In the genomic region with DNA sequence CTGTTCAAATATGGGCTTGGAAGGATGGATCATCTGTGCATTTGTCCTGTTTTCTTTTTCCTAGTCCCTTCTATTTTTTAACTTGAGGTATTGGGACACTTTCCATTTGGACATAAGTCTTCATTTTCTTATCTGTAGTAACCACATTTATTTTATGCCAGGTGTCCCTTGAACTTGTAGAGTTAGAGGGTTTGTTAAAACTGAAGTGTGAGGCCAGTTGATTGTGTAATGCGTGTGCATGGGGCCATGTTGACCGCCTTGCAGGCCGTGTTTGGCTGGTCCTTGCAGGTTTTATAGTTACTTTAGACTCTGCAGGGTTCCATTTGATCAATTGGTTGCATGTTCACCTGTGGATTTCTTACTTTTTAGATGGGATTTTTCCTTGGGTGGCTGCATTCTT, we compare ENCODE assay signal across 19 cellular contexts. TPM values are rescaled to one million over a fixed set of nuclear protein-coding genes. Genes with fewer than 3 reads are reported as not detected.
DNase-seq lines count a peak whose midpoint lies in the region; ATAC-seq, FAIRE-seq and TF ChIP-seq lines count a peak whose summit lies in the region.
"Had no signal": no experiment of that assay in that cellular context is flagged by ENCODE, and none has a peak within 500 bp of the region (broad histone marks: within the 10 kb centered on the region; RNA-seq: fewer than 3 reads in every experiment).

No MANE protein-coding gene starts in this region.

- no peaks in the 10 kb centered on the region for H3K4me1 ChIP-seq in breast epithelium
- 0 out of 2 replicates have a peak, but pooled peaks cover 13% of the 10 kb centered on the region for H3K4me1 ChIP-seq in HepG2 (ENCODE audit: insufficient read depth, low read length)
- peaks cover 11 to 62% (median 43%) of the 10 kb centered on the region in 4 donors for H3K4me1 ChIP-seq in transverse colon
- H3K4me1 ChIP-seq: ascending aorta had no signal

- peak overlapping the region; percentile 79 for H3K27ac Mint-ChIP-seq in MCF 10A (ENCODE audit: low read depth, unreplicated experiment)
- H3K27ac Mint-ChIP-seq in T-cell = peak overlapping the region; percentile 28 to 61

- TF ChIP-seq RAD21 in HepG2 (CRISPR knock-in tag; IDR thresholded peaks at IDR 0.05) = no peak

- ATAC-seq in T-cell (replicated peaks in 1 of 4) (no peak), HepG2 (no peak), GM18907 (IDR thresholded peaks at IDR 0.05; ENCODE audit: unreplicated experiment) (no peak), HG03457 (IDR thresholded peaks at IDR 0.05; ENCODE audit: unreplicated experiment) (no peak)
- ATAC-seq: right cardiac atrium had no signal

- no peaks in the 10 kb centered on the region for H3K9me3 ChIP-seq in breast epithelium
- no peaks in the 10 kb centered on the region for H3K9me3 ChIP-seq in HepG2 (ENCODE audit: low read length)
- no peaks in the 10 kb centered on the region for H3K9me3 ChIP-seq in transverse colon
- H3K9me3 ChIP-seq: ascending aorta, MG63 had no signal

- no peak overlapping the region for H3K4me3 ChIP-seq in breast epithelium
- no peak overlapping the region for H3K4me3 ChIP-seq in HepG2 (replicated peaks in 1 of 3; ENCODE audit: insufficient read depth in 1 of 3, low read depth in 2 of 3, low read length in 3 of 3)
- no peak overlapping the region for H3K4me3 ChIP-seq in transverse colon
- H3K4me3 ChIP-seq: ascending aorta, MG63 had no signal

- in situ Hi-C loops in HepG2 (cut with HindIII; ENCODE audit: extremely low pct_ligation_motif_present, low pct_unique_long_range_greater_than_20kb) = no loop called here
- in situ Hi-C loops in transverse colon (cut with MboI; ENCODE audit: low pct_ligation_motif_present in 1 of 4, low pct_unique_long_range_greater_than_20kb in 1 of 4, low sequenced_read_pairs in 3 of 4) = loop anchor here in 2 of 4 donors (5.0 to 10.0 kb wide), 2 partner anchors 93 to 96 kb away; no protein-coding TSS in a partner anchor

- H3K36me3 Mint-ChIP-seq in MCF 10A (ENCODE audit: insufficient read depth, unreplicated experiment) (peaks cover 82% of the 10 kb centered on the region), T-cell (peaks cover 51% of the 10 kb centered on the region)

- H3K4me3 Mint-ChIP-seq in MCF 10A (ENCODE audit: unreplicated experiment) = no peak overlapping the region
- no peak overlapping the region for H3K4me3 Mint-ChIP-seq in T-cell
- H3K4me3 Mint-ChIP-seq: naive B cell had no signal

- TF ChIP-seq POLR2A in breast epithelium (IDR thresholded peaks at IDR 0.05) = no peak
- no peak for TF ChIP-seq POLR2A in HepG2 (IDR thresholded peaks at IDR 0.05; ENCODE audit: insufficient read depth in 1 of 2, low read depth in 2 of 2, low read length in 2 of 2)
- TF ChIP-seq POLR2A in transverse colon (IDR thresholded peaks at IDR 0.05) = no peak

- TF ChIP-seq EP300 in HepG2 (IDR thresholded peaks at IDR 0.05; ENCODE audit: low read depth in 2 of 2, low read length in 2 of 2) (no peak), HepG2 (CRISPR knock-in tag; IDR thresholded peaks at IDR 0.05; ENCODE audit: borderline replicate concordance) (no peak), transverse colon (IDR thresholded peaks at IDR 0.05; ENCODE audit: low read depth) (no peak)

- no peaks in the 10 kb centered on the region; the same call in 1 of the 2 replicates for H4K20me1 ChIP-seq in HepG2 (ENCODE audit: insufficient read depth, low read length)

- H3K4me1 Mint-ChIP-seq in MCF 10A (ENCODE audit: insufficient read depth, unreplicated experiment) (peaks cover 13% of the 10 kb centered on the region), T-cell (peaks cover 48 to 56% (median 55%) of the 10 kb centered on the region in 3 donors)

- H3K79me2 ChIP-seq in HepG2 (ENCODE audit: insufficient read depth, low read length) = peaks cover 7% of the 10 kb centered on the region

- H3K36me3 ChIP-seq in breast epithelium (no peaks in the 10 kb centered on the region), HepG2 (replicated peaks in 1 of 2; ENCODE audit: control insufficient read depth in 1 of 2, insufficient read depth in 2 of 2, low read length in 2 of 2) (peaks cover 20 to 76% of the 10 kb centered on the region in 2 experiments), transverse colon (peaks cover 0 to 18% (median 7%) of the 10 kb centered on the region in 4 donors)

- H3K27me3 Mint-ChIP-seq in MCF 10A (ENCODE audit: insufficient read depth, unreplicated experiment) (no peaks in the 10 kb centered on the region), T-cell (no peaks in the 10 kb centered on the region)
- H3K27me3 Mint-ChIP-seq: naive B cell had no signal

- H3K27ac ChIP-seq in breast epithelium (no peak overlapping the region), HepG2 (ENCODE audit: extremely low read length, insufficient read depth, low read length) (no peak overlapping the region), transverse colon (peak overlapping the region; percentile 58 to 93 (median 79))
- H3K27ac ChIP-seq: ascending aorta had no signal

- CTCF ChIA-PET in MCF 10A (lab: Yijun Ruan, JAX) = interaction anchor here (3.1 kb wide), 1 partner anchor 93 kb away, joined by 12 read pairs; no protein-coding TSS in a partner anchor
- CTCF ChIA-PET in T-cell (lab: Charles Lee) = interaction anchor here in 1 of 2 donors (0.7 kb wide), 1 partner anchor 92 kb away, joined by 3 read pairs; no protein-coding TSS in a partner anchor
- CTCF ChIA-PET in HepG2 (lab: Yijun Ruan, JAX; ENCODE audit: low intra/inter-chr PET ratio, low total read pairs) = no interaction called here

- no peak for DNase-seq in MCF 10A (ENCODE audit: unreplicated experiment)
- no peak for DNase-seq in breast epithelium (ENCODE audit: low spot score in 2 of 2)
- DNase-seq in T-cell = no peak
- DNase-seq in HepG2 (ENCODE audit: low spot score) = no peak
- no peak for DNase-seq in transverse colon
- no peak for DNase-seq in H4 (ENCODE audit: low spot score)
- DNase-seq: activated CD4-positive, CD25-positive, alpha-beta regulatory T cell treated with anti-CD3 and anti-CD28 coated beads, Interleukin-2, amount 50 U/mL, for 72 hours; activated T-cell treated with anti-CD3 and anti-CD28 coated beads, Interleukin-2, amount 50 U/mL, for 48 hours; cortex of kidney; hippocampal formation; MG63; naive B cell; right cardiac atrium; RPMI8226; stimulated activated CD4-positive, alpha-beta T cell treated with anti-CD3 and anti-CD28 coated beads, Interleukin-2, amount 100 ng/mL, for 24 hours had no signal

- TF ChIP-seq CTCF in MCF 10A (IDR thresholded peaks at IDR 0.05; ENCODE audit: unreplicated experiment) (no peak), breast epithelium (IDR thresholded peaks at IDR 0.05) (no peak), HepG2 (CRISPR knock-in tag; IDR thresholded peaks at IDR 0.05) (no peak), transverse colon (IDR thresholded peaks at IDR 0.05) (no peak)

- WGBS in HepG2 (ENCODE audit: low lambda C conversion rate) = 95% methylated on average over 3 of the region's 3 CpGs
- 70% methylated on average over 3 of the region's 3 CpGs; no CpG with 5 or more reads in 1 of the 2 donors for WGBS in transverse colon (ENCODE audit: low coverage in 1 of 2), 2 donors

- intact Hi-C loops in MCF 10A (cut with micrococcal nuclease) = no loop called here
- intact Hi-C loops in breast epithelium (cut with DNase I; ENCODE audit: low total_unique reads) = no loop called here
- intact Hi-C loops in HepG2 (cut with micrococcal nuclease; ENCODE audit: unreplicated experiment) = no loop called here
- intact Hi-C loops in transverse colon (cut with DNase I; ENCODE audit: low total_unique reads) = loop anchor here (10.0 kb wide), 1 partner anchor 53 kb away; no protein-coding TSS in a partner anchor

- H3K9me3 Mint-ChIP-seq in MCF 10A (ENCODE audit: unreplicated experiment) (no peaks in the 10 kb centered on the region), T-cell (no peaks in the 10 kb centered on the region)
- H3K9me3 Mint-ChIP-seq: naive B cell had no signal

- no peak overlapping the region for H3K4me2 ChIP-seq in HepG2 (ENCODE audit: low read depth, low read length)

- BruUV-seq in MCF 10A (replicated peaks; lab: Mats Ljungman, UMichigan) (no TSS peak), HepG2 (replicated peaks; lab: Mats Ljungman, UMichigan) (no TSS peak)

- H3K9ac ChIP-seq in HepG2 (ENCODE audit: insufficient read depth, low read depth, low read length) = no peak overlapping the region

- FAIRE-seq in HepG2 (lab: Jason Lieb, UNC) = no peak
- FAIRE-seq: GM18507 had no signal

- H3K27me3 ChIP-seq in breast epithelium = no peaks in the 10 kb centered on the region
- no peaks in the 10 kb centered on the region for H3K27me3 ChIP-seq in HepG2 (ENCODE audit: control insufficient read depth in 1 of 2, insufficient read depth in 2 of 2, low read length in 2 of 2)
- H3K27me3 ChIP-seq in transverse colon = no peaks in the 10 kb centered on the region
- H3K27me3 ChIP-seq: ascending aorta, MG63 had no signal

- POLR2A ChIA-PET in MCF 10A (lab: Yijun Ruan, JAX) (interaction anchor here (1.1 to 2.1 kb wide), 6 partner anchors 7 to 95 kb away, joined by 5 to 13 read pairs (median 6); a partner anchor contains a TSS), T-cell (lab: Charles Lee) (no interaction called here), HepG2 (lab: Yijun Ruan, JAX) (no interaction called here)

- no peak overlapping the region for H2AFZ ChIP-seq in HepG2 (ENCODE audit: low read length)

RNA-seq across cellular contexts. Expression of a gene that starts 21.0 kb away (rescaled TPM):
- total RNA-seq in MCF 10A (2022) (76.1 and 81.7 TPM in 2 replicates), breast epithelium (10 to 100 TPM; 44.6 to 61.4 (median 55.7) TPM), T-cell (10 to 100 TPM; 42.6 to 54.9 (median 44.0) TPM), HepG2 (2016; rRNA removed; fragmentation: Illumina TruSeq; extraction: Trizol) (197 and 250 TPM in 2 replicates), transverse colon (10 to 100 TPM; 27.3 to 85.4 (median 51.8) TPM)
- 27.4 and 28.3 TPM in 2 replicates for total RNA-seq in HepG2 (2016; cell fraction: cytosol; rRNA removed; fragmentation: Illumina TruSeq; extraction: Trizol; ENCODE audit: low read depth)
- total RNA-seq in HepG2 (2016; cell fraction: insoluble cytoplasmic fraction; rRNA removed; fragmentation: Illumina TruSeq; extraction: Trizol) = 203 and 249 TPM in 2 replicates
- total RNA-seq in HepG2 (2016; cell fraction: membrane; rRNA removed; fragmentation: Illumina TruSeq; extraction: Trizol) = 68.8 and 71.8 TPM in 2 replicates
- total RNA-seq in HepG2 (2016; cell fraction: nucleus; rRNA removed; fragmentation: Illumina TruSeq; extraction: Trizol) = 79.5 and 90.1 TPM in 2 replicates
- 73.2 and 87.6 TPM in 2 replicates for polyA plus RNA-seq in HepG2 (2011; rRNA removed)
- 88.2 and 89.6 TPM in 2 replicates for polyA plus RNA-seq in HepG2 (2011; cell fraction: cytosol; rRNA removed)
- polyA plus RNA-seq in HepG2 (2011; cell fraction: nucleus; rRNA removed) = 26.8 and 31.7 TPM in 2 replicates
- polyA plus RNA-seq in HepG2 (2012) = 92.3 and 105 TPM in 2 replicates
- polyA plus RNA-seq in HepG2 (2016; cell fraction: cytosol; fragmentation: Illumina TruSeq; extraction: Trizol; ENCODE audit: low read depth) = 24.4 and 24.9 TPM in 2 replicates
- polyA plus RNA-seq in HepG2 (2016; cell fraction: insoluble cytoplasmic fraction; fragmentation: Illumina TruSeq; extraction: Trizol; ENCODE audit: low read depth) = 266 and 269 TPM in 2 replicates
- polyA plus RNA-seq in HepG2 (2016; cell fraction: membrane; fragmentation: Illumina TruSeq; extraction: Trizol; ENCODE audit: low read depth) = 52.5 and 52.7 TPM in 2 replicates
- polyA plus RNA-seq in HepG2 (2016; cell fraction: nucleus; fragmentation: Illumina TruSeq; extraction: Trizol; ENCODE audit: insufficient read depth, low read depth) = 107 and 114 TPM in 2 replicates
- 68.8 and 79.3 TPM in 2 replicates for polyA minus RNA-seq in HepG2 (2011; rRNA and poly(A)+ RNA removed; ENCODE audit: low replicate concordance)
- 36.7 and 40.2 TPM in 2 replicates for polyA minus RNA-seq in HepG2 (2011; cell fraction: cytosol; rRNA and poly(A)+ RNA removed)
- 15.1 and 20.1 TPM in 2 replicates for polyA minus RNA-seq in HepG2 (2011; cell fraction: nucleus; rRNA and poly(A)+ RNA removed)
- 362 and 397 TPM in 2 replicates for total RNA-seq in H4 (2014; rRNA removed; shearing (Covaris generic))

RNA-seq across cellular contexts. Expression of a gene that starts 38.1 kb away (rescaled TPM):
- 41.4 and 41.8 TPM in 2 replicates for total RNA-seq in MCF 10A (2022)
- total RNA-seq in breast epithelium = 10 to 100 TPM; 17.7 to 23.4 (median 19.5) TPM
- 10 to 100 TPM; 64.0 to 81.4 (median 72.3) TPM for total RNA-seq in T-cell
- 10.7 and 11.2 TPM in 2 replicates for total RNA-seq in HepG2 (2016; rRNA removed; fragmentation: Illumina TruSeq; extraction: Trizol)
- 1.5 and 1.6 TPM in 2 replicates for total RNA-seq in HepG2 (2016; cell fraction: cytosol; rRNA removed; fragmentation: Illumina TruSeq; extraction: Trizol; ENCODE audit: low read depth)
- total RNA-seq in HepG2 (2016; cell fraction: insoluble cytoplasmic fraction; rRNA removed; fragmentation: Illumina TruSeq; extraction: Trizol) = 9.3 and 12.3 TPM in 2 replicates
- 5.3 and 5.7 TPM in 2 replicates for total RNA-seq in HepG2 (2016; cell fraction: membrane; rRNA removed; fragmentation: Illumina TruSeq; extraction: Trizol)
- total RNA-seq in HepG2 (2016; cell fraction: nucleus; rRNA removed; fragmentation: Illumina TruSeq; extraction: Trizol) = 13.6 and 15.3 TPM in 2 replicates
- polyA plus RNA-seq in HepG2 (2011; rRNA removed) = 1.8 and 2.7 TPM in 2 replicates
- 1.0 and 1.3 TPM in 2 replicates for polyA plus RNA-seq in HepG2 (2011; cell fraction: cytosol; rRNA removed)
- polyA plus RNA-seq in HepG2 (2011; cell fraction: nucleus; rRNA removed) = 6.8 and 8.8 TPM in 2 replicates
- polyA plus RNA-seq in HepG2 (2012) = 9.4 and 14.6 TPM in 2 replicates
- 0.51 and 0.61 TPM in 2 replicates for polyA plus RNA-seq in HepG2 (2016; cell fraction: cytosol; fragmentation: Illumina TruSeq; extraction: Trizol; ENCODE audit: low read depth)
- polyA plus RNA-seq in HepG2 (2016; cell fraction: insoluble cytoplasmic fraction; fragmentation: Illumina TruSeq; extraction: Trizol; ENCODE audit: low read depth) = 9.8 and 11.1 TPM in 2 replicates
- polyA plus RNA-seq in HepG2 (2016; cell fraction: membrane; fragmentation: Illumina TruSeq; extraction: Trizol; ENCODE audit: low read depth) = 1.3 and 1.9 TPM in 2 replicates
- polyA plus RNA-seq in HepG2 (2016; cell fraction: nucleus; fragmentation: Illumina TruSeq; extraction: Trizol; ENCODE audit: insufficient read depth, low read depth) = 27.0 and 29.7 TPM in 2 replicates
- polyA minus RNA-seq in HepG2 (2011; rRNA and poly(A)+ RNA removed; ENCODE audit: low replicate concordance) = 7.1 and 12.2 TPM in 2 replicates
- polyA minus RNA-seq in HepG2 (2011; cell fraction: cytosol; rRNA and poly(A)+ RNA removed) = 4.8 and 6.7 TPM in 2 replicates
- polyA minus RNA-seq in HepG2 (2011; cell fraction: nucleus; rRNA and poly(A)+ RNA removed) = 7.2 and 8.1 TPM in 2 replicates
- 10 to 100 TPM; 25.4 to 32.2 (median 28.0) TPM for total RNA-seq in transverse colon
- 6.3 and 7.6 TPM in 2 replicates for total RNA-seq in H4 (2014; rRNA removed; shearing (Covaris generic))

Comparison
In these comparisons a context has a peak if more than half of its experiments do, and no peak if none do; other contexts are left out.
1. H3K27ac ChIP-seq: peak in transverse colon (4 of 4); none in breast epithelium (0 of 2) and HepG2 (single experiment).